23 cellular contexts compared by ENCODE assay signal in the genomic region with DNA sequence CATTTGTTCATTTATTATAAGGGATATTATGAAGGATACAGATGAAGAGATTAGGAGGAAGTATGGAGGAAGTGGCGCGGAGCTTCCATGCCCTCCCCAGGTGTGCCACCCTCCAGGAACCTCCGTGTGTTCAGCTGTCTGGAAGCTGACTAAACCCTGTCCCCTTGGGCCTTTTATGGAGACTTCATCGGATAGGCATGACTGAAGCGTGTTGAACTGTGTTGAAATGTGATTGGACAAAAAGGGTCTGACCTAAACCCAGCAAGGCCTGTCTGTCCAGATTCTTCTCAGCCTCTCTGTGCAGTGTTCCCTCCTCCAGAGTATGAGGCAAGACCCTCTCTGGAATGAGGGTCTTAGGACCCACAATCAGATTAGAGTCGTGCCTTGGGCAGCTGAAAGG. TPM values are rescaled to one million over a fixed set of nuclear protein-coding genes. Genes with fewer than 3 reads are reported as not detected.
DNase-seq lines count a peak whose midpoint lies in the region; ATAC-seq and TF ChIP-seq lines count a peak whose summit lies in the region.
"Had no signal": no experiment of that assay in that cellular context is flagged by ENCODE, and none has a peak within 500 bp of the region (broad histone marks: within the 10 kb centered on the region; RNA-seq: fewer than 3 reads in every experiment).

No MANE protein-coding gene starts in this region.

- ATAC-seq in GM19324 (IDR thresholded peaks at IDR 0.05; ENCODE audit: low FRiP score, unreplicated experiment): no peak
- ATAC-seq in HG03354 (IDR thresholded peaks at IDR 0.05; ENCODE audit: poor library complexity, severe bottlenecking, unreplicated experiment): no peak
- ATAC-seq in HG02938 (IDR thresholded peaks at IDR 0.05; ENCODE audit: unreplicated experiment): no peak
- ATAC-seq: GM12878, GM23338 had no signal

- H3K9ac ChIP-seq in H9 (ENCODE audit: extremely low read depth, insufficient read length, low read length) (no peak overlapping the region), smooth muscle cell (ENCODE audit: low read depth) (no peak overlapping the region)

- H3K36me3 ChIP-seq in smooth muscle cell (ENCODE audit: low read depth): peaks cover 5% of the 10 kb centered on the region

- no peak overlapping the region for H3K14ac ChIP-seq in H9 (ENCODE audit: insufficient read depth, low read length)

- no CpG with 5 or more reads among the region's 6 CpGs for WGBS in H9 (ENCODE audit: extremely low coverage, insufficient read length, low lambda C conversion rate)
- 83% methylated on average over 6 of the region's 6 CpGs for WGBS in smooth muscle cell (ENCODE audit: low lambda C conversion rate)

- H3K4me1 ChIP-seq in H9 (ENCODE audit: insufficient read depth, low read length): no peaks in the 10 kb centered on the region
- no peaks in the 10 kb centered on the region for H3K4me1 ChIP-seq in smooth muscle cell (ENCODE audit: low read depth)

- H3K56ac ChIP-seq in H9 (ENCODE audit: insufficient read length, low read depth, low read length): no peak overlapping the region

- no peak overlapping the region for H3K4me3 ChIP-seq in smooth muscle cell
- H3K4me3 ChIP-seq: GM12878, GM23338 had no signal

- no peak overlapping the region for H3K4ac ChIP-seq in H9 (ENCODE audit: low read depth, low read length)

- no peaks in the 10 kb centered on the region for H3K79me2 ChIP-seq in H9 (ENCODE audit: insufficient read depth, low read length)
- H3K79me2 ChIP-seq in smooth muscle cell (ENCODE audit: low read depth): peaks cover 3% of the 10 kb centered on the region

- H4K20me1 ChIP-seq in H9 (ENCODE audit: control insufficient read depth, insufficient read depth, insufficient read length): no peaks in the 10 kb centered on the region
- no peaks in the 10 kb centered on the region for H4K20me1 ChIP-seq in smooth muscle cell (ENCODE audit: low read depth)

- H2BK20ac ChIP-seq in H9 (ENCODE audit: low read depth, low read length, poor library complexity, severe bottlenecking): no peak overlapping the region

- no peak overlapping the region for H4K5ac ChIP-seq in H9 (ENCODE audit: insufficient read length, low read depth, low read length)

- no peaks in the 10 kb centered on the region for H3K4me1 Mint-ChIP-seq in H9
- H3K4me1 Mint-ChIP-seq: GM23338 had no signal

- peaks cover 7 to 8% of the 10 kb centered on the region in 2 experiments; a peak in 4 of 5 replicates for H3K9me3 Mint-ChIP-seq in H9

- H3K18ac ChIP-seq in H9 (ENCODE audit: insufficient read length, low read depth, low read length): no peak overlapping the region

- TF ChIP-seq CTCF in H9 (conservative IDR thresholded peaks at IDR 0.05): no peak
- TF ChIP-seq CTCF in smooth muscle cell (IDR thresholded peaks at IDR 0.05; ENCODE audit: borderline replicate concordance, insufficient read depth, poor library complexity, severe bottlenecking): no peak

- H2BK12ac ChIP-seq in H9 (ENCODE audit: insufficient read length, low read depth, low read length): no peak overlapping the region

- peak overlapping the region in 2 of 3 experiments; percentile 27 to 63; a peak in 2 of 7 replicates for H3K27ac Mint-ChIP-seq in H9
- H3K27ac Mint-ChIP-seq: CD4-positive, CD25-positive, alpha-beta regulatory T cell; GM23338 had no signal

- no peak overlapping the region for H4K8ac ChIP-seq in H9 (replicated peaks; ENCODE audit: insufficient read length, low read depth, low read length)

- no peak overlapping the region for H3T11ph ChIP-seq in H9 (ENCODE audit: low read length)

- H3K27ac ChIP-seq in H9 (ENCODE audit: insufficient read length, low read depth, low read length): no peak overlapping the region
- H3K27ac ChIP-seq in epithelial cell of prostate: peak overlapping the region; percentile 44
- H3K27ac ChIP-seq in smooth muscle cell (ENCODE audit: low read depth): peak overlapping the region; percentile 62

- no peak overlapping the region for H4K91ac ChIP-seq in H9 (ENCODE audit: insufficient read length, low read depth, low read length)

- H3K27me3 ChIP-seq in H9 (ENCODE audit: insufficient read depth, low read length): no peaks in the 10 kb centered on the region
- H3K27me3 ChIP-seq in smooth muscle cell (ENCODE audit: low read depth): no peaks in the 10 kb centered on the region
- H3K27me3 ChIP-seq: BE2C had no signal

- peaks cover 88 to 99% (median 93%) of the 10 kb centered on the region in 3 experiments for H3K36me3 Mint-ChIP-seq in H9 (ENCODE audit: insufficient read depth in 1 of 3, low read depth in 3 of 3)

- H2AK5ac ChIP-seq in H9 (ENCODE audit: insufficient read length, low read length): no peak overlapping the region

- no peak overlapping the region for H2AFZ ChIP-seq in H9 (ENCODE audit: low read length)
- H2AFZ ChIP-seq in smooth muscle cell (ENCODE audit: low read depth): no peak overlapping the region
- H2AFZ ChIP-seq: GM23338 had no signal

- H2BK120ac ChIP-seq in H9 (ENCODE audit: low read depth, low read length, poor library complexity, severe bottlenecking): no peak overlapping the region

- H3K27me3 Mint-ChIP-seq in H9 (ENCODE audit: low read depth): no peaks in the 10 kb centered on the region
- H3K27me3 Mint-ChIP-seq: CD4-positive, CD25-positive, alpha-beta regulatory T cell had no signal

- no peaks in the 10 kb centered on the region for H3F3A ChIP-seq in smooth muscle cell (ENCODE audit: low read depth)

- H2BK5ac ChIP-seq in H9 (ENCODE audit: insufficient read length, low read length): no peak overlapping the region

- H3K4me3 Mint-ChIP-seq in H9: no peak overlapping the region; a peak in 1 of 5 replicates
- H3K4me3 Mint-ChIP-seq: CD4-positive, CD25-positive, alpha-beta regulatory T cell; GM23338 had no signal

- no peaks in the 10 kb centered on the region for H3K79me1 ChIP-seq in H9 (ENCODE audit: insufficient read depth, low read depth, low read length, poor library complexity, severe bottlenecking)

- H3K23ac ChIP-seq in H9 (ENCODE audit: insufficient read length, low read depth, low read length): no peak overlapping the region

- H3K4me2 ChIP-seq in H9 (ENCODE audit: insufficient read depth, insufficient read length, low read length) (no peak overlapping the region), smooth muscle cell (no peak overlapping the region)
- H3K4me2 ChIP-seq: GM23338 had no signal

- H3K23me2 ChIP-seq in H9 (ENCODE audit: insufficient read length, low read depth, low read length, poor library complexity, severe bottlenecking): no peaks in the 10 kb centered on the region

- H2BK15ac ChIP-seq in H9 (ENCODE audit: low read depth, low read length): no peak overlapping the region

- DNase-seq in H9 (no peak), epithelial cell of prostate (ENCODE audit: low read depth, low spot score) (peak; percentile 27), left kidney (ENCODE audit: low read depth, low spot score) (peak; percentile 67), smooth muscle cell (lab: John Stamatoyannopoulos, UW; ENCODE audit: unreplicated experiment) (no peak)
- DNase-seq: BE2C; CD4-positive, CD25-positive, alpha-beta regulatory T cell; COR-L47; DMS 273 treated with DMSO at 0.1 percent for 48 hours; DMS79 treated with DMSO at 0.1 percent for 48 hours; HCEC 1CT; Kasumi-1; NCI-H1417; NCI-H1694 treated with DMSO at 0.1 percent for 48 hours; NCI-H2081 treated with DMSO at 0.1 percent for 48 hours; NCI-H2171 treated with DMSO at 0.1 percent for 48 hours; NCI-H446; NCI-H526; OCI-M1 had no signal

- H3K9me3 ChIP-seq in H9 (ENCODE audit: control insufficient read depth, low read depth, low read length) (no peaks in the 10 kb centered on the region), smooth muscle cell (replicated peaks; ENCODE audit: low read depth) (no peaks in the 10 kb centered on the region)
- H3K9me3 ChIP-seq: BE2C had no signal

RNA-seq across cellular contexts. Expression of a gene that starts 31.7 kb away (rescaled TPM):
- 131 and 133 TPM in 2 replicates for total RNA-seq in H9 (2021)
- total RNA-seq in smooth muscle cell: 105 and 107 TPM in 2 replicates
- polyA plus RNA-seq in smooth muscle cell: 57.5 and 73.8 TPM in 2 replicates

RNA-seq across cellular contexts. Expression of a gene that starts 44.4 kb away (rescaled TPM):
- total RNA-seq in H9 (2021) (24.5 and 26.6 TPM in 2 replicates), smooth muscle cell (30.2 and 36.4 TPM in 2 replicates)
- 25.6 and 30.8 TPM in 2 replicates for polyA plus RNA-seq in smooth muscle cell

RNA-seq across cellular contexts. Expression of a gene that starts 49.0 kb away (rescaled TPM):
- total RNA-seq in H9 (2021) (41.8 and 44.7 TPM in 2 replicates), smooth muscle cell (18.3 and 36.6 TPM in 2 replicates)
- 21.2 and 22.5 TPM in 2 replicates for polyA plus RNA-seq in smooth muscle cell

RNA-seq across cellular contexts. Expression of a gene that starts 59.8 kb away (rescaled TPM):
- total RNA-seq in H9 (2021) (8.6 TPM in 2 replicates), smooth muscle cell (2.8 and 9.0 TPM in 2 replicates)
- polyA plus RNA-seq in smooth muscle cell: 1.3 and 3.5 TPM in 2 replicates

Comparison
In these comparisons a context has a peak if more than half of its experiments do, and no peak if none do; other contexts are left out.
1. DNase-seq: peak in epithelial cell of prostate (single experiment) and left kidney (single experiment); none in H9 (single experiment) and smooth muscle cell (single experiment).